In genomic region chr13:87675851-87676250, GRCh38 we compare ENCODE assay signal across 32 cellular contexts.
"Had no signal": no experiment of that assay in that cellular context is flagged by ENCODE, and none has a peak within 500 bp of the region (broad histone marks: within the 10 kb centered on the region; RNA-seq: fewer than 3 reads in every experiment).

No MANE protein-coding gene starts in this region.

- H3K9me3 ChIP-seq: adrenal gland, body of pancreas, MG63 had no signal

- H2AFZ ChIP-seq: PC-9 had no signal

- ATAC-seq: activated CD4-positive, alpha-beta T cell treated with anti-CD3 and anti-CD28 coated beads for 36 hours; activated CD8-positive, alpha-beta T cell treated with anti-CD3 and anti-CD28 coated beads, Interleukin-2, amount 10 ng/mL, durations not matched to agents 7 days and 5 days; activated naive CD4-positive, alpha-beta T cell treated with anti-CD3 and anti-CD28 coated beads, Interleukin-2, amount 50 U/mL, for 72 hours; activated T-cell treated with anti-CD3 and anti-CD28 coated beads, Interleukin-2, amount 50 U/mL, for 4 hours; body of pancreas; Right ventricle myocardium inferior had no signal

- H3K4me2 ChIP-seq: PC-9 had no signal

- H3K4me3 ChIP-seq: adrenal gland, body of pancreas, MG63, PC-9 had no signal

- DNase-seq: activated CD4-positive, alpha-beta T cell treated with anti-CD3 and anti-CD28 coated beads for 36 hours; activated CD4-positive, alpha-beta T cell treated with anti-CD3 and anti-CD28 coated beads, Interleukin-2, amount 10 ng/mL, durations not matched to agents 7 days and 5 days; activated CD4-positive, alpha-beta T cell treated with anti-CD3 and anti-CD28 coated beads, Interleukin-2, amount 50 U/mL, for 48 hours; activated CD8-positive, alpha-beta memory T cell treated with anti-CD3 and anti-CD28 coated beads, Interleukin-2, amount 50 U/mL, for 4 hours; activated CD8-positive, alpha-beta T cell treated with anti-CD3 and anti-CD28 coated beads, Interleukin-2, amount 10 ng/mL, durations not matched to agents 7 days and 5 days; activated gamma-delta T cell treated with Interleukin-2 at 50 U/mL for 16 hours; activated naive CD4-positive, alpha-beta T cell treated with anti-CD3 and anti-CD28 coated beads for 36 hours; activated T-cell treated with anti-CD3 and anti-CD28 coated beads for 4 hours; activated T-cell treated with anti-CD3 and anti-CD28 coated beads, Interleukin-2, amount 50 U/mL, for 4 hours; body of pancreas; caudate nucleus; cerebellar nuclear complex; Karpas-422; KBM-7; MG63; NCI-H1048; NCI-H1105 treated with DMSO at 0.1 percent for 48 hours; NCI-H1436; NCI-H1694; NCI-H1930; NCI-H2081 treated with DMSO at 0.1 percent for 48 hours; NCI-H226; NCI-H446 treated with DMSO at 0.1 percent for 48 hours; NCI-H524; NCI-H69; NK-92 treated with Interleukin-12 subunit alpha and Interleukin-12 subunit beta, amount 100 ng/mL, for 24 hours; PC-9; SIG-M5 had no signal

- H3K27ac ChIP-seq: adrenal gland, body of pancreas, PC-9, RWPE1 had no signal

- H3K36me3 ChIP-seq: adrenal gland, MG63 had no signal
